22 cellular contexts compared by ENCODE assay signal in the genomic region with DNA sequence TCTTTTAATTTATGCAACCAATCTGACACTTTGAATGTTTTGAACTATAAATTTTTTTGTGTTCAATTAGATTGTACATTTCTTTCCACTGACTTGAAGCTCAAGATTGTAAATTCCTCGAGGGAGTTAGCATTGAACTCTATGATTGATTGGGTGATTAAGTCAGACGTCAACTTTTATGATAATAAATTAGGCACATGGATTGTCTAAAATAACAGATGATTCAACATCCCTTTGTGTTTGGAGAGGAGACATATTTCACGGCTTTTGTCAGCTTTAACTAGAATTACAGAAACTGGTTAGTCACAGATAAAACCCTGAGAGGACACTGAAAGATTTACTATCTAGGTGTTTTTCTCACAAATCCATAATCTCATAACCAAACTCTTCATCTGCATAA. TPM values are rescaled to one million over a fixed set of nuclear protein-coding genes. Genes with fewer than 3 reads are reported as not detected.
DNase-seq lines count a peak whose midpoint lies in the region; ATAC-seq and TF ChIP-seq lines count a peak whose summit lies in the region.
"Had no signal": no experiment of that assay in that cellular context is flagged by ENCODE, and none has a peak within 500 bp of the region (broad histone marks: within the 10 kb centered on the region; RNA-seq: fewer than 3 reads in every experiment).

No MANE protein-coding gene starts in this region.

- in situ Hi-C loops in IMR-90 (cut with MboI; ENCODE audit: low sequenced_read_pairs): no loop called here

- H4K20me1 ChIP-seq in IMR-90 (ENCODE audit: insufficient read depth, low read length) (no peaks in the 10 kb centered on the region), neural cell (ENCODE audit: insufficient read depth) (no peaks in the 10 kb centered on the region)
- H4K20me1 ChIP-seq: BLaER1 had no signal

- H4K8ac ChIP-seq in IMR-90 (ENCODE audit: low read depth in 2 of 2, low read length in 2 of 2): no peak overlapping the region

- H3K4me1 Mint-ChIP-seq in endodermal cell: no peaks in the 10 kb centered on the region
- no peaks in the 10 kb centered on the region for H3K4me1 Mint-ChIP-seq in activated T-helper 17 cell treated with anti-CD3 and anti-CD28 coated beads, Interleukin-2, amount 50 U/mL, for 72 hours

- no peak overlapping the region for H2BK20ac ChIP-seq in IMR-90 (ENCODE audit: low read depth, low read length)

- no peaks in the 10 kb centered on the region for H3F3A ChIP-seq in neural cell (ENCODE audit: insufficient read depth, low read length, poor library complexity, severe bottlenecking)

- H3K4me3 ChIP-seq in IMR-90 (ENCODE audit: insufficient read depth, low read depth, low read length) (no peak overlapping the region), endodermal cell (ENCODE audit: low read length) (no peak overlapping the region), neural cell (ENCODE audit: low read length) (no peak overlapping the region)
- H3K4me3 ChIP-seq: BLaER1, hepatocyte had no signal

- CTCF ChIA-PET in IMR-90 (lab: Yijun Ruan, JAX): no interaction called here

- H2AK5ac ChIP-seq in IMR-90 (ENCODE audit: low read depth, low read length): no peak overlapping the region

- no peak; the same call in 1 of the 2 replicates for ATAC-seq in IMR-90 (ENCODE audit: low read depth)
- ATAC-seq in GM21381 (IDR thresholded peaks at IDR 0.05; ENCODE audit: unreplicated experiment): no peak
- no peak for ATAC-seq in activated T-helper 17 cell treated with anti-CD3 and anti-CD28 coated beads, Interleukin-2, amount 50 U/mL, for 72 hours (replicated peaks)
- ATAC-seq: Right ventricle myocardium inferior had no signal

- H3K9me1 ChIP-seq in IMR-90 (ENCODE audit: insufficient read depth, low read length): no peaks in the 10 kb centered on the region

- H3K27me3 Mint-ChIP-seq in endodermal cell (ENCODE audit: insufficient read depth): no peaks in the 10 kb centered on the region
- peaks cover under 1% of the 10 kb centered on the region for H3K27me3 Mint-ChIP-seq in activated T-helper 17 cell treated with anti-CD3 and anti-CD28 coated beads, Interleukin-2, amount 50 U/mL, for 72 hours

- H3K14ac ChIP-seq in IMR-90 (replicated peaks; ENCODE audit: low read depth, low read length): no peak overlapping the region

- H3K9me3 ChIP-seq in IMR-90 (ENCODE audit: control insufficient read depth, insufficient read depth, low read length) (no peaks in the 10 kb centered on the region), endodermal cell (ENCODE audit: control insufficient read depth, low read length) (no peaks in the 10 kb centered on the region), neural cell (ENCODE audit: low read length) (no peaks in the 10 kb centered on the region)
- H3K9me3 ChIP-seq: BLaER1 had no signal

- no peaks in the 10 kb centered on the region for H3K9me2 ChIP-seq in neural cell (ENCODE audit: insufficient read depth, low read length)

- H2BK15ac ChIP-seq in IMR-90 (ENCODE audit: low read depth, low read length): no peak overlapping the region

- TF ChIP-seq POLR2A in IMR-90 (IDR thresholded peaks at IDR 0.05; ENCODE audit: low read depth, low read length): no peak

- H3K56ac ChIP-seq in IMR-90 (ENCODE audit: extremely low read depth, insufficient read depth, low read length): no peak overlapping the region

- no peak overlapping the region for H3K18ac ChIP-seq in IMR-90 (ENCODE audit: low read depth, low read length)

- POLR2A ChIA-PET in IMR-90 (lab: Charles Lee; ENCODE audit: unreplicated experiment): no interaction called here

- peaks cover 21% of the 10 kb centered on the region for H3K36me3 ChIP-seq in IMR-90 (ENCODE audit: control insufficient read depth, insufficient read depth, low read length)
- H3K36me3 ChIP-seq in endodermal cell (ENCODE audit: control insufficient read depth, insufficient read depth, low read length): no peaks in the 10 kb centered on the region
- H3K36me3 ChIP-seq in neural cell (ENCODE audit: insufficient read depth, low read length): no peaks in the 10 kb centered on the region
- H3K36me3 ChIP-seq: BLaER1 had no signal

- H2BK120ac ChIP-seq in IMR-90 (ENCODE audit: low read depth, low read length): no peak overlapping the region

- H3K4me1 ChIP-seq in IMR-90 (ENCODE audit: control insufficient read depth, insufficient read depth, low read length) (no peaks in the 10 kb centered on the region), endodermal cell (ENCODE audit: control insufficient read depth, insufficient read depth, low read length) (peaks cover 5% of the 10 kb centered on the region)
- H3K4me1 ChIP-seq: BLaER1 had no signal

- no peak overlapping the region for H3K4ac ChIP-seq in IMR-90 (ENCODE audit: low read depth, low read length)

- TF ChIP-seq RAD21 in IMR-90 (IDR thresholded peaks at IDR 0.05; ENCODE audit: low read length): no peak
- no peak for TF ChIP-seq RAD21 in neural cell (conservative IDR thresholded peaks at IDR 0.05)

- H3K79me1 ChIP-seq in IMR-90 (ENCODE audit: low read depth in 1 of 2, low read length in 2 of 2): no peaks in the 10 kb centered on the region

- no peaks in the 10 kb centered on the region for H3K36me3 Mint-ChIP-seq in endodermal cell (ENCODE audit: low read depth)
- H3K36me3 Mint-ChIP-seq in activated T-helper 17 cell treated with anti-CD3 and anti-CD28 coated beads, Interleukin-2, amount 50 U/mL, for 72 hours (ENCODE audit: low read depth): no peaks in the 10 kb centered on the region

- H3K27ac Mint-ChIP-seq in endodermal cell: no peak overlapping the region
- H3K27ac Mint-ChIP-seq in activated T-helper 17 cell treated with anti-CD3 and anti-CD28 coated beads, Interleukin-2, amount 50 U/mL, for 72 hours: no peak overlapping the region

- DNase-seq in Daoy (ENCODE audit: low read depth): peak; percentile 57
- DNase-seq in IMR-90: peak; percentile 34
- DNase-seq in endodermal cell: no peak
- DNase-seq in head of caudate nucleus: no peak
- no peak for DNase-seq in substantia nigra (lab: John Stamatoyannopoulos, UW)
- DNase-seq: activated CD4-positive, alpha-beta T cell treated with anti-CD3 and anti-CD28 coated beads for 1 hour; activated CD8-positive, alpha-beta memory T cell treated with anti-CD3 and anti-CD28 coated beads, Interleukin-2, amount 50 U/mL, for 48 hours; activated naive CD4-positive, alpha-beta T cell; DMS153; NK-92 treated with Interleukin-12 subunit alpha and Interleukin-12 subunit beta, amount 100 ng/mL, for 24 hours; stimulated activated CD4-positive, alpha-beta T cell treated with anti-CD3 and anti-CD28 coated beads, Interleukin-2, amount 100 ng/mL, for 24 hours; T-helper 2 cell had no signal

- no TSS peak for BruUV-seq in IMR-90 (replicated peaks; lab: Mats Ljungman, UMichigan)

- H3K4me3 Mint-ChIP-seq in endodermal cell: no peak overlapping the region
- no peak overlapping the region for H3K4me3 Mint-ChIP-seq in activated T-helper 17 cell treated with anti-CD3 and anti-CD28 coated beads, Interleukin-2, amount 50 U/mL, for 72 hours

- H2AFZ ChIP-seq in IMR-90 (replicated peaks; ENCODE audit: low read length, poor library complexity): no peak overlapping the region
- no peak overlapping the region for H2AFZ ChIP-seq in neural cell (ENCODE audit: low read depth, low read length)
- H2AFZ ChIP-seq: hepatocyte had no signal

- intact Hi-C loops in IMR-90 (cut with micrococcal nuclease) (loop anchor here (10.0 kb wide), 1 partner anchor 186 kb away; no protein-coding TSS in a partner anchor), head of caudate nucleus (cut with DNase I) (no loop called here)

- TF ChIP-seq CTCF in IMR-90 (conservative IDR thresholded peaks at IDR 0.05; ENCODE audit: low read depth, low read length) (no peak), endodermal cell (conservative IDR thresholded peaks at IDR 0.05) (no peak), neural cell (IDR thresholded peaks at IDR 0.05; ENCODE audit: poor library complexity, severe bottlenecking) (no peak)

- no peak overlapping the region for H4K5ac ChIP-seq in IMR-90 (ENCODE audit: low read depth, low read length)

- H3K27me3 ChIP-seq in IMR-90 (ENCODE audit: control insufficient read depth, insufficient read depth, low read length): no peaks in the 10 kb centered on the region
- no peaks in the 10 kb centered on the region for H3K27me3 ChIP-seq in endodermal cell (ENCODE audit: control insufficient read depth, insufficient read depth, low read length, poor library complexity, severe bottlenecking)
- no peaks in the 10 kb centered on the region for H3K27me3 ChIP-seq in neural cell (ENCODE audit: insufficient read depth, low read depth, low read length)
- H3K27me3 ChIP-seq: BLaER1, hepatocyte had no signal

- no peak overlapping the region for H4K91ac ChIP-seq in IMR-90 (ENCODE audit: insufficient read depth, low read depth, low read length)

- WGBS in IMR-90 (ENCODE audit: extremely low coverage in 2 of 2, insufficient read length in 1 of 2), 2 experiments: no CpG with 5 or more reads among the region's 3 CpGs
- WGBS in endodermal cell (ENCODE audit: insufficient coverage in 1 of 2, insufficient read length in 1 of 2), 2 experiments: 67 to 85% methylated on average over 2 to 3 of the region's 3 CpGs

- dilution Hi-C loops in IMR-90 (cut with HindIII; ENCODE audit: low sequenced_read_pairs, unreplicated experiment): no loop called here

- H3K9ac ChIP-seq in IMR-90 (ENCODE audit: low read depth, low read length): no peak overlapping the region
- H3K9ac ChIP-seq in endodermal cell (ENCODE audit: extremely low read depth, low read length, poor library complexity, severe bottlenecking): no peak overlapping the region
- H3K9ac ChIP-seq in neural cell (ENCODE audit: low read length): no peak overlapping the region
- H3K9ac ChIP-seq: BLaER1, KMS-11 had no signal

- H2AK9ac ChIP-seq in IMR-90 (replicated peaks; ENCODE audit: low read depth, low read length, poor library complexity): no peak overlapping the region

- H3K23ac ChIP-seq in IMR-90 (ENCODE audit: low read depth, low read length): no peak overlapping the region

- H3K27ac ChIP-seq in IMR-90 (ENCODE audit: insufficient read depth, low read length): no peak overlapping the region
- peak overlapping the region; percentile 26 for H3K27ac ChIP-seq in endodermal cell (ENCODE audit: low read depth, low read length)
- no peak overlapping the region for H3K27ac ChIP-seq in neural cell (ENCODE audit: low read length)
- H3K27ac ChIP-seq in substantia nigra (ENCODE audit: low read depth, low read length, poor library complexity, severe bottlenecking): no peak overlapping the region
- H3K27ac ChIP-seq: BLaER1, hepatocyte, HL-60, KMS-11 had no signal

- no peaks in the 10 kb centered on the region for H3K9me3 Mint-ChIP-seq in endodermal cell
- H3K9me3 Mint-ChIP-seq in activated T-helper 17 cell treated with anti-CD3 and anti-CD28 coated beads, Interleukin-2, amount 50 U/mL, for 72 hours: no peaks in the 10 kb centered on the region

- H2BK5ac ChIP-seq in IMR-90 (ENCODE audit: low read depth, low read length, poor library complexity, severe bottlenecking): no peak overlapping the region

- no peaks in the 10 kb centered on the region for H3K79me2 ChIP-seq in neural cell (replicated peaks; ENCODE audit: insufficient read depth, low read length)
- H3K79me2 ChIP-seq: hepatocyte had no signal

- no peak for TF ChIP-seq EP300 in neural cell (conservative IDR thresholded peaks at IDR 0.05; ENCODE audit: poor library complexity, severe bottlenecking)

- H3K4me2 ChIP-seq in IMR-90 (ENCODE audit: low read depth, low read length) (no peak overlapping the region), neural cell (ENCODE audit: low read length) (no peak overlapping the region)
- H3K4me2 ChIP-seq: BLaER1, hepatocyte, KMS-11 had no signal

RNA-seq across cellular contexts. Expression of gene TXNDC8, which starts 32.7 kb away (rescaled TPM):
- total RNA-seq in Daoy (2014; rRNA removed; shearing (Covaris generic)): not detected in 2 replicates
- total RNA-seq in IMR-90 (2012; rRNA removed): not detected in 2 replicates
- not detected in 2 replicates for polyA plus RNA-seq in IMR-90 (2012; rRNA removed)
- polyA plus RNA-seq in IMR-90 (2012; cell fraction: cytosol; rRNA removed): not detected in 2 replicates
- polyA plus RNA-seq in IMR-90 (2012; cell fraction: nucleus; rRNA removed; ENCODE audit: low replicate concordance): not detected in 2 replicates
- total RNA-seq in endodermal cell: not detected
- not detected for polyA plus RNA-seq in endodermal cell (2013, experiment 1 of 2)
- polyA plus RNA-seq in endodermal cell (2013, experiment 2 of 2): not detected
- polyA plus RNA-seq in neural cell: not detected in 2 replicates
- not detected in 2 replicates for polyA minus RNA-seq in neural cell
- total RNA-seq in activated T-helper 17 cell treated with anti-CD3 and anti-CD28 coated beads, Interleukin-2, amount 50 U/mL, for 72 hours: not detected
- total RNA-seq: hepatocyte, kidney epithelial cell, Right ventricle myocardium inferior, temporal lobe had no signal
- polyA plus RNA-seq: hepatocyte had no signal

Comparison
In these comparisons a context has a peak if more than half of its experiments do, and no peak if none do; other contexts are left out.
1. DNase-seq: peak in Daoy (single experiment) and IMR-90 (single experiment); none in endodermal cell (single experiment), head of caudate nucleus (0 of 42) and substantia nigra (0 of 49).